ENCODE assay signal across 34 cellular contexts in the genomic region with DNA sequence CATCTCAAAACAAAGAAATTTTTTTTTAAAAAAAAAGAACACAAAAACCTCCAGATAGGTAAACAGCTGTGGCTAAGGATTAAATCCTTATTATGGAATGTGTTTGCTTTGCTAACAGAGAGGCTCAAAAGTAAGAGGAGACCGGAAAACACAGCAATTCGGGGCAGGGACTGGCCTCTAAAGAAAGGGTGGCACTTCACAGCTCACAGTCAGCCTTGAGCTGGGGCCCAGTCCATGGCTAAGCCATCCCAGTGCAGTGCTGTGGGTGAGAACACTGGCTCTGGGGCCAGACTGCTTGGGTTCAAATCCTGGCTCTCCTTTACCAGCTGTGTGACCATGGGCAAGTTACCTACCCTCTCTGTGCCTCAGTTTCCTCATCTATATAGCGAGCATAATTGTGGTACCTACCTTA. TPM values are rescaled to one million over a fixed set of nuclear protein-coding genes. Genes with fewer than 3 reads are reported as not detected.
"Had no signal": no experiment of that assay in that cellular context is flagged by ENCODE, and none has a peak within 500 bp of the region (broad histone marks: within the 10 kb centered on the region; RNA-seq: fewer than 3 reads in every experiment).

No MANE protein-coding gene starts in this region.

- H3K4me3 ChIP-seq: ascending aorta, breast epithelium, cardiac muscle cell, coronary artery, dorsolateral prefrontal cortex, esophagus muscularis mucosa, gastrocnemius medialis, heart left ventricle had no signal

- H3K4me3 Mint-ChIP-seq: activated CD4-positive, alpha-beta memory T cell treated with anti-CD3 and anti-CD28 coated beads for 36 hours; activated CD4-positive, alpha-beta T cell treated with anti-CD3 and anti-CD28 coated beads for 36 hours; activated CD4-positive, alpha-beta T cell treated with anti-CD3 and anti-CD28 coated beads, Interleukin-2, amount 10 ng/mL, durations not matched to agents 24 days and 14 days; activated CD8-positive, alpha-beta memory T cell treated with anti-CD3 and anti-CD28 coated beads, Interleukin-2, amount 10 ng/mL, durations not matched to agents 7 days and 5 days; activated CD8-positive, alpha-beta T cell treated with anti-CD3 and anti-CD28 coated beads, Interleukin-2, amount 10 ng/mL, durations not matched to agents 7 days and 5 days; activated naive CD4-positive, alpha-beta T cell treated with anti-CD3 and anti-CD28 coated beads, Interleukin-2, amount 10 ng/mL, durations not matched to agents 7 days and 5 days; activated naive CD8-positive, alpha-beta T cell treated with anti-CD3 and anti-CD28 coated beads, Interleukin-2, amount 10 ng/mL, durations not matched to agents 7 days and 5 days; activated T-helper 1 cell treated with anti-CD3 and anti-CD28 coated beads, Interleukin-12 subunit alpha, Interleukin-12 subunit beta, Interleukin-2, Interleukin-4 antibody, amounts not matched to agents 30 ng/mL and 10 ng/mL and 1 ng/mL, durations not matched to agents 14 hours and 24 hours and 36 hours; brain; central memory CD8-positive, alpha-beta T cell; dendritic cell treated with granulocyte-macrophage colony-stimulating factor and Interleukin-4, amounts not matched to agents 40 ng/mL and 50 ng/mL, for 4 days had no signal

- H3K36me3 ChIP-seq: ascending aorta, breast epithelium, cardiac muscle cell, esophagus muscularis mucosa, gastrocnemius medialis, heart left ventricle had no signal

- H3K27ac Mint-ChIP-seq: activated CD4-positive, alpha-beta memory T cell treated with anti-CD3 and anti-CD28 coated beads for 36 hours; activated CD4-positive, alpha-beta T cell treated with anti-CD3 and anti-CD28 coated beads for 36 hours; activated CD4-positive, alpha-beta T cell treated with anti-CD3 and anti-CD28 coated beads, Interleukin-2, amount 10 ng/mL, durations not matched to agents 24 days and 14 days; activated CD8-positive, alpha-beta memory T cell treated with anti-CD3 and anti-CD28 coated beads, Interleukin-2, amount 10 ng/mL, durations not matched to agents 7 days and 5 days; activated CD8-positive, alpha-beta T cell treated with anti-CD3 and anti-CD28 coated beads, Interleukin-2, amount 10 ng/mL, durations not matched to agents 7 days and 5 days; activated naive CD4-positive, alpha-beta T cell treated with anti-CD3 and anti-CD28 coated beads, Interleukin-2, amount 10 ng/mL, durations not matched to agents 7 days and 5 days; activated naive CD4-positive, alpha-beta T cell treated with anti-CD3 and anti-CD28 coated beads, Interleukin-2, amount 50 U/mL, for 72 hours; activated naive CD8-positive, alpha-beta T cell treated with anti-CD3 and anti-CD28 coated beads, Interleukin-2, amount 10 ng/mL, durations not matched to agents 7 days and 5 days; activated T-helper 1 cell treated with anti-CD3 and anti-CD28 coated beads, Interleukin-12 subunit alpha, Interleukin-12 subunit beta, Interleukin-2, Interleukin-4 antibody, amounts not matched to agents 30 ng/mL and 10 ng/mL and 1 ng/mL, durations not matched to agents 14 hours and 24 hours and 36 hours; activated T-helper 2 cell treated with anti-CD3 and anti-CD28 coated beads, Interferon-gamma antibody, Interleukin-2, Interleukin-4, amounts not matched to agents 10 μg/mL and 5 μg/mL and 100 μg/mL, durations not matched to agents 14 hours and 24 hours and 36 hours; dendritic cell treated with granulocyte-macrophage colony-stimulating factor and Interleukin-4, amounts not matched to agents 40 ng/mL and 50 ng/mL, for 4 days had no signal

- H3K4me1 ChIP-seq: ascending aorta, breast epithelium, foreskin keratinocyte had no signal

- H3K27ac ChIP-seq: ascending aorta, breast epithelium, cardiac muscle cell, coronary artery, dorsolateral prefrontal cortex, esophagus muscularis mucosa, foreskin keratinocyte, gastrocnemius medialis, heart left ventricle had no signal

- H3K9me3 ChIP-seq: ascending aorta, breast epithelium, gastrocnemius medialis had no signal

- H3K27me3 Mint-ChIP-seq: activated CD4-positive, alpha-beta T cell treated with anti-CD3 and anti-CD28 coated beads for 36 hours; brain; dendritic cell treated with granulocyte-macrophage colony-stimulating factor and Interleukin-4, amounts not matched to agents 40 ng/mL and 50 ng/mL, for 4 days had no signal

- ATAC-seq: activated CD4-positive, alpha-beta T cell treated with anti-CD3 and anti-CD28 coated beads for 36 hours; activated CD8-positive, alpha-beta memory T cell treated with anti-CD3 and anti-CD28 coated beads, Interleukin-2, amount 10 ng/mL, durations not matched to agents 7 days and 5 days; activated CD8-positive, alpha-beta T cell treated with anti-CD3 and anti-CD28 coated beads, Interleukin-2, amount 10 ng/mL, durations not matched to agents 7 days and 5 days; activated naive CD4-positive, alpha-beta T cell treated with anti-CD3 and anti-CD28 coated beads, Interleukin-2, amount 50 U/mL, for 72 hours; foreskin keratinocyte; gastrocnemius medialis; heart left ventricle had no signal

- DNase-seq: activated CD4-positive, alpha-beta memory T cell treated with anti-CD3 and anti-CD28 coated beads for 36 hours; activated CD4-positive, alpha-beta T cell treated with anti-CD3 and anti-CD28 coated beads for 36 hours; activated CD4-positive, alpha-beta T cell treated with anti-CD3 and anti-CD28 coated beads, Interleukin-2, amount 10 ng/mL, durations not matched to agents 24 days and 14 days; activated CD4-positive, CD25-positive, alpha-beta regulatory T cell; activated CD4-positive, CD25-positive, alpha-beta regulatory T cell treated with anti-CD3 and anti-CD28 coated beads, Interleukin-2, amount 50 U/mL, for 72 hours; activated CD8-positive, alpha-beta memory T cell treated with anti-CD3 and anti-CD28 coated beads, Interleukin-2, amount 10 ng/mL, durations not matched to agents 7 days and 5 days; activated CD8-positive, alpha-beta memory T cell treated with anti-CD3 and anti-CD28 coated beads, Interleukin-2, amount 50 U/mL, for 4 hours; activated CD8-positive, alpha-beta T cell treated with anti-CD3 and anti-CD28 coated beads, Interleukin-2, amount 10 ng/mL, durations not matched to agents 7 days and 5 days; activated effector memory CD4-positive, alpha-beta T cell treated with anti-CD3 and anti-CD28 coated beads, Interleukin-2, amount 50 U/mL, for 16 hours; activated naive CD4-positive, alpha-beta T cell treated with anti-CD3 and anti-CD28 coated beads, Interleukin-2, amount 10 ng/mL, durations not matched to agents 7 days and 5 days; activated naive CD8-positive, alpha-beta T cell treated with anti-CD3 and anti-CD28 coated beads, Interleukin-2, amount 10 ng/mL, durations not matched to agents 7 days and 5 days; activated T-cell treated with anti-CD3 and anti-CD28 coated beads, Interleukin-2, amount 50 U/mL, for 1 hour; activated T-cell treated with anti-CD3 and anti-CD28 coated beads, Interleukin-2, amount 50 U/mL, for 48 hours; dorsolateral prefrontal cortex; effector memory CD4-positive, alpha-beta T cell; erythroblast; foreskin keratinocyte; gastrocnemius medialis; glutamatergic neuron; T-helper 2 cell had no signal

- H3K9me3 Mint-ChIP-seq: activated CD4-positive, alpha-beta memory T cell treated with anti-CD3 and anti-CD28 coated beads for 36 hours; activated CD4-positive, alpha-beta T cell treated with anti-CD3 and anti-CD28 coated beads, Interleukin-2, amount 10 ng/mL, durations not matched to agents 24 days and 14 days; activated naive CD4-positive, alpha-beta T cell treated with anti-CD3 and anti-CD28 coated beads, Interleukin-2, amount 10 ng/mL, durations not matched to agents 7 days and 5 days; activated naive CD4-positive, alpha-beta T cell treated with anti-CD3 and anti-CD28 coated beads, Interleukin-2, amount 50 U/mL, for 72 hours; activated naive CD8-positive, alpha-beta T cell treated with anti-CD3 and anti-CD28 coated beads, Interleukin-2, amount 10 ng/mL, durations not matched to agents 7 days and 5 days; activated T-helper 1 cell treated with anti-CD3 and anti-CD28 coated beads, Interleukin-12 subunit alpha, Interleukin-12 subunit beta, Interleukin-2, Interleukin-4 antibody, amounts not matched to agents 30 ng/mL and 10 ng/mL and 1 ng/mL, durations not matched to agents 14 hours and 24 hours and 36 hours; activated T-helper 2 cell treated with anti-CD3 and anti-CD28 coated beads, Interferon-gamma antibody, Interleukin-2, Interleukin-4, amounts not matched to agents 10 μg/mL and 5 μg/mL and 100 μg/mL, durations not matched to agents 14 hours and 24 hours and 36 hours; central memory CD8-positive, alpha-beta T cell; dendritic cell treated with granulocyte-macrophage colony-stimulating factor and Interleukin-4, amounts not matched to agents 40 ng/mL and 50 ng/mL, for 4 days had no signal

- H3K27me3 ChIP-seq: ascending aorta, breast epithelium, cardiac muscle cell, dorsolateral prefrontal cortex, esophagus muscularis mucosa, foreskin keratinocyte, gastrocnemius medialis, heart left ventricle had no signal

- H3K4me1 Mint-ChIP-seq: activated CD4-positive, alpha-beta T cell treated with anti-CD3 and anti-CD28 coated beads for 36 hours; activated CD4-positive, alpha-beta T cell treated with anti-CD3 and anti-CD28 coated beads, Interleukin-2, amount 10 ng/mL, durations not matched to agents 24 days and 14 days; activated CD8-positive, alpha-beta memory T cell treated with anti-CD3 and anti-CD28 coated beads, Interleukin-2, amount 10 ng/mL, durations not matched to agents 7 days and 5 days; activated naive CD4-positive, alpha-beta T cell treated with anti-CD3 and anti-CD28 coated beads, Interleukin-2, amount 10 ng/mL, durations not matched to agents 7 days and 5 days; brain; central memory CD8-positive, alpha-beta T cell had no signal

- H3K36me3 Mint-ChIP-seq: activated CD4-positive, alpha-beta memory T cell treated with anti-CD3 and anti-CD28 coated beads for 36 hours; activated CD8-positive, alpha-beta memory T cell treated with anti-CD3 and anti-CD28 coated beads, Interleukin-2, amount 10 ng/mL, durations not matched to agents 7 days and 5 days; activated naive CD4-positive, alpha-beta T cell treated with anti-CD3 and anti-CD28 coated beads, Interleukin-2, amount 10 ng/mL, durations not matched to agents 7 days and 5 days; activated naive CD4-positive, alpha-beta T cell treated with anti-CD3 and anti-CD28 coated beads, Interleukin-2, amount 50 U/mL, for 72 hours; activated naive CD8-positive, alpha-beta T cell treated with anti-CD3 and anti-CD28 coated beads, Interleukin-2, amount 10 ng/mL, durations not matched to agents 7 days and 5 days; brain had no signal

RNA-seq across cellular contexts. Expression of gene KIF17, which starts 28.2 kb away (rescaled TPM):
- total RNA-seq: activated CD4-positive, alpha-beta memory T cell treated with anti-CD3 and anti-CD28 coated beads for 36 hours; activated CD4-positive, alpha-beta T cell treated with anti-CD3 and anti-CD28 coated beads, Interleukin-2, amount 10 ng/mL, durations not matched to agents 24 days and 14 days; activated CD8-positive, alpha-beta memory T cell treated with anti-CD3 and anti-CD28 coated beads for 36 hours; activated CD8-positive, alpha-beta memory T cell treated with anti-CD3 and anti-CD28 coated beads, Interleukin-2, amount 10 ng/mL, durations not matched to agents 7 days and 5 days; activated CD8-positive, alpha-beta T cell treated with anti-CD3 and anti-CD28 coated beads, Interleukin-2, amount 10 ng/mL, durations not matched to agents 7 days and 5 days; activated naive CD8-positive, alpha-beta T cell treated with anti-CD3 and anti-CD28 coated beads, Interleukin-2, amount 10 ng/mL, durations not matched to agents 7 days and 5 days; activated T-helper 1 cell treated with anti-CD3 and anti-CD28 coated beads, Interleukin-12 subunit alpha, Interleukin-12 subunit beta, Interleukin-2, Interleukin-4 antibody, amounts not matched to agents 30 ng/mL and 10 ng/mL and 1 ng/mL, durations not matched to agents 14 hours and 24 hours and 36 hours; T-helper 1 cell treated with Interleukin-12 subunit alpha and Interleukin-12 subunit beta and Interleukin-4 antibody, amounts not matched to agents 30 ng/mL and 1 ng/mL, for 36 hours had no signal

RNA-seq across cellular contexts. Expression of gene SH2D5, which starts 42.9 kb away (rescaled TPM):
- total RNA-seq: activated CD8-positive, alpha-beta memory T cell treated with anti-CD3 and anti-CD28 coated beads, Interleukin-2, amount 10 ng/mL, durations not matched to agents 7 days and 5 days; ascending aorta had no signal
